18 cellular contexts compared by ENCODE assay signal in genomic region chr9:92392690-92393089, GRCh38. TPM values are rescaled to one million over a fixed set of nuclear protein-coding genes. Genes with fewer than 3 reads are reported as not detected.
"Had no signal": no experiment of that assay in that cellular context is flagged by ENCODE, and none has a peak within 500 bp of the region (broad histone marks: within the 10 kb centered on the region; RNA-seq: fewer than 3 reads in every experiment).

No MANE protein-coding gene starts in this region.

- H3K36me3 ChIP-seq: right lobe of liver, WERI-Rb-1 had no signal

- ATAC-seq: activated CD8-positive, alpha-beta T cell treated with anti-CD3 and anti-CD28 coated beads, Interleukin-2, amount 10 ng/mL, durations not matched to agents 7 days and 5 days; activated naive CD8-positive, alpha-beta T cell treated with anti-CD3 and anti-CD28 coated beads, Interleukin-2, amount 50 U/mL, for 24 hours; left colon; mucosa of descending colon; natural killer cell had no signal

- H3K9me3 ChIP-seq: mucosa of descending colon, right lobe of liver had no signal

- H3K4me1 ChIP-seq: right lobe of liver had no signal

- DNase-seq: activated CD4-positive, alpha-beta T cell treated with anti-CD3 and anti-CD28 coated beads for 4 hours; activated CD8-positive, alpha-beta memory T cell treated with anti-CD3 and anti-CD28 coated beads, Interleukin-2, amount 50 U/mL, for 48 hours; activated CD8-positive, alpha-beta T cell treated with anti-CD3 and anti-CD28 coated beads, Interleukin-2, amount 10 ng/mL, durations not matched to agents 7 days and 5 days; activated naive CD4-positive, alpha-beta T cell; activated naive CD8-positive, alpha-beta T cell treated with anti-CD3 and anti-CD28 coated beads, Interleukin-2, amount 50 U/mL, for 24 hours; effector memory CD4-positive, alpha-beta T cell; left colon; mucosa of descending colon; natural killer cell; right lobe of liver; stimulated activated naive CD4-positive, alpha-beta T cell; substantia nigra; SW 1271; WERI-Rb-1 had no signal

- H3K4me3 ChIP-seq: lung, mucosa of descending colon, right lobe of liver had no signal

- H3K27ac ChIP-seq: epithelial cell of prostate, WERI-Rb-1 had no signal

- H3K27me3 ChIP-seq: right lobe of liver had no signal

RNA-seq across cellular contexts. Expression of gene OGN, which starts 11.7 kb away (rescaled TPM):
- total RNA-seq: activated CD8-positive, alpha-beta T cell treated with anti-CD3 and anti-CD28 coated beads, Interleukin-2, amount 10 ng/mL, durations not matched to agents 7 days and 5 days; astrocyte; progenitor cell of endocrine pancreas had no signal

RNA-seq across cellular contexts. Expression of gene OMD, which starts 31.6 kb away (rescaled TPM):
- total RNA-seq: activated CD8-positive, alpha-beta T cell treated with anti-CD3 and anti-CD28 coated beads, Interleukin-2, amount 10 ng/mL, durations not matched to agents 7 days and 5 days; astrocyte; natural killer cell; progenitor cell of endocrine pancreas had no signal
